In genomic region chr5:126594077-126594476, GRCh38 we compare ENCODE assay signal across 8 cellular contexts. TPM values are rescaled to one million over a fixed set of nuclear protein-coding genes. Genes with fewer than 3 reads are reported as not detected.
DNase-seq lines count a peak whose midpoint lies in the region; ATAC-seq, FAIRE-seq and TF ChIP-seq lines count a peak whose summit lies in the region.

No MANE protein-coding gene starts in this region.

- no peak for TF ChIP-seq POLR2A in Peyer's patch (IDR thresholded peaks at IDR 0.05)
- no peak for TF ChIP-seq POLR2A in esophagus muscularis mucosa (IDR thresholded peaks at IDR 0.05; ENCODE audit: low read depth)

- TF ChIP-seq CTCF in Peyer's patch (IDR thresholded peaks at IDR 0.05) = no peak
- TF ChIP-seq CTCF in esophagus muscularis mucosa (IDR thresholded peaks at IDR 0.05) = no peak
- TF ChIP-seq CTCF in pancreas (IDR thresholded peaks at IDR 0.05) = no peak

- H3K9me3 ChIP-seq in Peyer's patch (no peaks in the 10 kb centered on the region), esophagus muscularis mucosa (no peaks in the 10 kb centered on the region), pancreas (no peaks in the 10 kb centered on the region)

- ATAC-seq in pancreas = peak in 2 of 4 donors; percentile 4 to 8
- ATAC-seq in GM21360 (IDR thresholded peaks at IDR 0.05; ENCODE audit: unreplicated experiment) = no peak
- no peak for ATAC-seq in GM19395 (IDR thresholded peaks at IDR 0.05; ENCODE audit: unreplicated experiment)

- DNase-seq in Caki2 (ENCODE audit: low read depth) (peak; percentile 26), Peyer's patch (no peak), esophagus muscularis mucosa (ENCODE audit: extremely low spot score) (no peak), pancreas (no peak), GM19239 (ENCODE audit: insufficient read length, low spot score) (no peak), urothelium cell line (ENCODE audit: low spot score) (no peak)

- FAIRE-seq in pancreas (lab: Jason Lieb, UNC) (no peak), GM19239 (lab: Jason Lieb, UNC) (no peak), urothelium cell line (lab: Jason Lieb, UNC) (no peak)

- H3K27me3 ChIP-seq in Peyer's patch (no peaks in the 10 kb centered on the region), esophagus muscularis mucosa (no peaks in the 10 kb centered on the region), pancreas (no peaks in the 10 kb centered on the region)

- H3K4me3 ChIP-seq in Peyer's patch = peak overlapping the region in 3 of 4 donors; percentile 46 to 73 (median 63)
- H3K4me3 ChIP-seq in esophagus muscularis mucosa = peak overlapping the region; percentile 61 to 75 (median 68)
- H3K4me3 ChIP-seq in pancreas = peak overlapping the region; percentile 42 to 64 (median 55)

- H3K36me3 ChIP-seq in Peyer's patch (no peaks in the 10 kb centered on the region), esophagus muscularis mucosa (peaks cover 0 to 33% (median 18%) of the 10 kb centered on the region in 4 donors), pancreas (no peaks in the 10 kb centered on the region)

- intact Hi-C loops in esophagus muscularis mucosa (cut with DNase I) (loop anchor here (5.0 kb wide), 1 partner anchor 52 kb away; no protein-coding TSS in a partner anchor), pancreas (cut with DNase I) (no loop called here)

- H3K27ac ChIP-seq in Peyer's patch = no peak overlapping the region
- H3K27ac ChIP-seq in esophagus muscularis mucosa (replicated peaks in 1 of 4) = peak overlapping the region; percentile 76 to 83 (median 80)
- H3K27ac ChIP-seq in pancreas = peak overlapping the region in 1 of 4 donors; percentile 61

- 42% methylated on average over 12 of the region's 12 CpGs for WGBS in esophagus muscularis mucosa
- WGBS in pancreas, 2 donors = 14% methylated on average over 10 to 12 of the region's 12 CpGs

- H3K4me1 ChIP-seq in Peyer's patch (peaks cover 0 to 12% (median 4%) of the 10 kb centered on the region in 4 donors), esophagus muscularis mucosa (peaks cover 9 to 32% (median 20%) of the 10 kb centered on the region in 4 donors), pancreas (peaks cover 0 to 10% (median 5%) of the 10 kb centered on the region in 3 donors)

- in situ Hi-C loops in Caki2 (cut with HindIII; ENCODE audit: low pct_unique_long_range_greater_than_20kb, low sequenced_read_pairs) = loop anchor here (10.0 kb wide), 1 partner anchor 239 kb away; no protein-coding TSS in a partner anchor

- no peak for TF ChIP-seq EP300 in esophagus muscularis mucosa (IDR thresholded peaks at IDR 0.05)

RNA-seq across cellular contexts. Expression of gene ALDH7A1, which starts 0.9 kb away (rescaled TPM):
- 30.1 and 40.1 TPM in 2 replicates for total RNA-seq in Caki2 (2014; rRNA removed; shearing (Covaris generic); ENCODE audit: low replicate concordance)
- total RNA-seq in Peyer's patch = 10 to 100 TPM; 19.4 to 25.7 (median 22.0) TPM
- 10 to 100 TPM; 14.9 to 17.7 (median 15.5) TPM for total RNA-seq in esophagus muscularis mucosa
- 10 to 100 TPM; 15.9 to 27.4 (median 22.7) TPM for total RNA-seq in pancreas
- polyA plus RNA-seq in pancreas = 10 to 100 TPM; 21.4 to 28.7 TPM

RNA-seq across cellular contexts. Expression of gene PHAX, which starts 6.7 kb away (rescaled TPM):
- total RNA-seq in Caki2 (2014; rRNA removed; shearing (Covaris generic); ENCODE audit: low replicate concordance) = 30.8 and 42.4 TPM in 2 replicates
- total RNA-seq in Peyer's patch (10 to 100 TPM; 25.6 to 31.4 (median 27.4) TPM), esophagus muscularis mucosa (10 to 100 TPM; 37.8 to 49.0 (median 42.9) TPM), pancreas (10 to 100 TPM in 4 of 6 donors, 1 to 10 TPM in 2; 5.7 to 17.8 (median 11.8) TPM)
- polyA plus RNA-seq in pancreas = 1 to 10 TPM; 5.0 to 9.7 TPM

Comparison
In these comparisons a context has a peak if more than half of its experiments do, and no peak if none do; other contexts are left out.
1. H3K27ac ChIP-seq: peak in esophagus muscularis mucosa (4 of 4); none in Peyer's patch (0 of 4).
2. Peak in every context shown above with its lines, with median percentiles within 50 percentile points of each other: H3K4me3 ChIP-seq.